Comparison of ENCODE assay signal across 1 cellular context in the genomic region with DNA sequence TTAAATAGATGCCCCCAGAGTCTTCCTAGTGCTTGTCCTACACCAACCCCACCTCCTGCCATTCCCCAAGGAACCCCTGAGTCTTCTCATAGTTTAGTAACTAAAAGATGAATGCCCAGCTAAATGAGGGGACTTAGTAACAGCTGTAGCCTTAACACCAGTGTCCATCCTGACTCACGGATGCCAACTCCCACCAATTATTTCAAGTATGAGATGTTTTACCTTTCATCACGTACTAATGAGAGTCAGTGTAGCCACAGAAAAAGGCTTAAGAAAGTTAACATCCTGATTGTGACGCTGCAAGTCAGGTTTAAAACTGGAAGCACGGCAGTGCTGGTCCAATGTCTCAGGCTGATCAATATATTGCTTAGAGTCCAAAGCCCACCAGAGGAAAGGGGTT.
TF ChIP-seq lines count a peak whose summit lies in the region.

No MANE protein-coding gene starts in this region.

TF ChIP-seq in HCT116, 20 proteins besides CTCF, POLR2A, EP300 and RAD21 (continued from another document):
- TF ChIP-seq ZNF274 (IDR thresholded peaks at IDR 0.05; ENCODE audit: low read depth, low read length) (no peak), YY1 (IDR thresholded peaks at IDR 0.05; ENCODE audit: extremely low read depth, insufficient replicate concordance, low read depth, low read length) (no peak), SIN3A (IDR thresholded peaks at IDR 0.05; ENCODE audit: low read depth) (no peak), FOSL1 (IDR thresholded peaks at IDR 0.05; ENCODE audit: low read depth) (no peak), ATF3 (IDR thresholded peaks at IDR 0.05) (no peak), JUND (IDR thresholded peaks at IDR 0.05) (no peak), SP1 (IDR thresholded peaks at IDR 0.05; ENCODE audit: low read depth) (no peak), EZH2 (IDR thresholded peaks at IDR 0.05) (no peak), TCF7L2 (IDR thresholded peaks at IDR 0.05; ENCODE audit: borderline replicate concordance, extremely low read depth, insufficient read depth, insufficient read length) (no peak), EGR1 (IDR thresholded peaks at IDR 0.05; ENCODE audit: low read depth) (no peak), CEBPB (IDR thresholded peaks at IDR 0.05; ENCODE audit: low read depth) (no peak), MAX (IDR thresholded peaks at IDR 0.05) (no peak), ZFX (IDR thresholded peaks at IDR 0.05) (no peak), POLR2AphosphoS5 (IDR thresholded peaks at IDR 0.05; ENCODE audit: low read depth, low read length) (no peak), SRF (IDR thresholded peaks at IDR 0.05; ENCODE audit: low read depth) (no peak), REST (IDR thresholded peaks at IDR 0.05; ENCODE audit: low read depth) (no peak), ELF1 (IDR thresholded peaks at IDR 0.05; ENCODE audit: borderline replicate concordance, low read depth) (no peak), CBX3 (IDR thresholded peaks at IDR 0.05; ENCODE audit: low read depth) (no peak)
- TF ChIP-seq, protein P1, sequence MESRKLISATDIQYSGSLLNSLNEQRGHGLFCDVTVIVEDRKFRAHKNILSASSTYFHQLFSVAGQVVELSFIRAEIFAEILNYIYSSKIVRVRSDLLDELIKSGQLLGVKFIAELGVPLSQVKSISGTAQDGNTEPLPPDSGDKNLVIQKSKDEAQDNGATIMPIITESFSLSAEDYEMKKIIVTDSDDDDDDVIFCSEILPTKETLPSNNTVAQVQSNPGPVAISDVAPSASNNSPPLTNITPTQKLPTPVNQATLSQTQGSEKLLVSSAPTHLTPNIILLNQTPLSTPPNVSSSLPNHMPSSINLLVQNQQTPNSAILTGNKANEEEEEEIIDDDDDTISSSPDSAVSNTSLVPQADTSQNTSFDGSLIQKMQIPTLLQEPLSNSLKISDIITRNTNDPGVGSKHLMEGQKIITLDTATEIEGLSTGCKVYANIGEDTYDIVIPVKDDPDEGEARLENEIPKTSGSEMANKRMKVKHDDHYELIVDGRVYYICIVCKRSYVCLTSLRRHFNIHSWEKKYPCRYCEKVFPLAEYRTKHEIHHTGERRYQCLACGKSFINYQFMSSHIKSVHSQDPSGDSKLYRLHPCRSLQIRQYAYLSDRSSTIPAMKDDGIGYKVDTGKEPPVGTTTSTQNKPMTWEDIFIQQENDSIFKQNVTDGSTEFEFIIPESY (IDR thresholded peaks at IDR 0.05; ENCODE audit: extremely low read depth, insufficient replicate concordance, low read length): no peak
